ENCODE assay signal across 13 cellular contexts in the genomic region with DNA sequence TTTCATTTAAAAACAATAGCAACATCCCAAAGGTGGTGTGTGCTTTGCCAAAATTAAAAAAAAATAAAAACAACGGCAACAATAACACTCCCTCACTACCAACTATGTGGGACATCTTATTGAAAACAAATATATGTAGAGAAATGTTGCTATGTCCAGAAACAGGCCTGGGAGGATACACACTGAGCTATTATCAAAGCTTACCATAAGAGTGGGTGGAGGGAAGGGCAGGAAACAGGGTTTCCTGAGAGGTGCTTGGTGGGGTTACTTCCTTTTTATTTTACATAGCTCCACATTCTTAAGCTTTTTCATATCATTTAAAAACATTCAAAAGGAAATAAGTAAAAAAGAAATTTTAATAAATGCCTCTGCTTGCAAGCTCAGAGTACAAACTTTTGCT.
A peak's percentile ranks its signal among the peaks of the same experiment; 100 is the strongest.
DNase-seq lines count a peak whose midpoint lies in the region; ATAC-seq and TF ChIP-seq lines count a peak whose summit lies in the region.
"Had no signal": no experiment of that assay in that cellular context is flagged by ENCODE, and none has a peak within 500 bp of the region (broad histone marks: within the 10 kb centered on the region; RNA-seq: fewer than 3 reads in every experiment).

No MANE protein-coding gene starts in this region.

- H3K9me3 Mint-ChIP-seq in CD8-positive, alpha-beta T cell = no peaks in the 10 kb centered on the region
- no peaks in the 10 kb centered on the region for H3K9me3 Mint-ChIP-seq in activated T-helper 1 cell treated with anti-CD3 and anti-CD28 coated beads, Interleukin-12 subunit alpha, Interleukin-12 subunit beta, Interleukin-2, Interleukin-4 antibody, amounts not matched to agents 30 ng/mL and 10 ng/mL and 1 ng/mL, durations not matched to agents 14 hours and 24 hours and 36 hours
- no peaks in the 10 kb centered on the region for H3K9me3 Mint-ChIP-seq in HFFc6

- peaks cover 15% of the 10 kb centered on the region for H3K4me1 Mint-ChIP-seq in CD8-positive, alpha-beta T cell (ENCODE audit: low read depth)
- peaks cover 9% of the 10 kb centered on the region for H3K4me1 Mint-ChIP-seq in activated T-helper 1 cell treated with anti-CD3 and anti-CD28 coated beads, Interleukin-12 subunit alpha, Interleukin-12 subunit beta, Interleukin-2, Interleukin-4 antibody, amounts not matched to agents 30 ng/mL and 10 ng/mL and 1 ng/mL, durations not matched to agents 14 hours and 24 hours and 36 hours (ENCODE audit: low read depth)
- H3K4me1 Mint-ChIP-seq in HFFc6 (ENCODE audit: low read depth) = no peaks in the 10 kb centered on the region

- intact Hi-C loops in CD8-positive, alpha-beta T cell (cut with DNase I, micrococcal nuclease) = no loop called here
- intact Hi-C loops in activated T-helper 1 cell treated with anti-CD3 and anti-CD28 coated beads, Interleukin-12 subunit alpha, Interleukin-12 subunit beta, Interleukin-2, Interleukin-4 antibody, amounts not matched to agents 30 ng/mL and 10 ng/mL and 1 ng/mL, durations not matched to agents 14 hours and 24 hours and 36 hours (cut with micrococcal nuclease) = loop anchor here (5.0 kb wide), 1 partner anchor 42 kb away; no protein-coding TSS in a partner anchor
- intact Hi-C loops in left lung (cut with DNase I) = no loop called here

- peaks cover 27% of the 10 kb centered on the region for H3K36me3 Mint-ChIP-seq in CD8-positive, alpha-beta T cell
- peaks cover 37% of the 10 kb centered on the region for H3K36me3 Mint-ChIP-seq in activated T-helper 1 cell treated with anti-CD3 and anti-CD28 coated beads, Interleukin-12 subunit alpha, Interleukin-12 subunit beta, Interleukin-2, Interleukin-4 antibody, amounts not matched to agents 30 ng/mL and 10 ng/mL and 1 ng/mL, durations not matched to agents 14 hours and 24 hours and 36 hours (ENCODE audit: low read depth)
- no peaks in the 10 kb centered on the region for H3K36me3 Mint-ChIP-seq in HFFc6 (ENCODE audit: low read depth)

- no peak for DNase-seq in CD8-positive, alpha-beta T cell
- DNase-seq in KG1 (lab: John Stamatoyannopoulos, UW) (peak; percentile 21), left lung (no peak), iPS-NIHi7 (ENCODE audit: extremely low spot score) (no peak), NCI-H2029 (lab: John Stamatoyannopoulos, UW) (no peak), HFFc6 (no peak), NCI-H1105 treated with DMSO at 0.1 percent for 48 hours (lab: John Stamatoyannopoulos, UW) (no peak)
- no peak for DNase-seq in activated T-helper 1 cell treated with anti-CD3 and anti-CD28 coated beads, Interleukin-12 subunit alpha, Interleukin-12 subunit beta, Interleukin-2, Interleukin-4 antibody, amounts not matched to agents 30 ng/mL and 10 ng/mL and 1 ng/mL, durations not matched to agents 14 hours and 24 hours and 36 hours (ENCODE audit: low spot score)
- DNase-seq: activated naive CD4-positive, alpha-beta T cell treated with anti-CD3 and anti-CD28 coated beads, Interleukin-2, amount 50 U/mL, for 16 hours; cortex of kidney; MG63; NCI-H510A treated with DMSO at 0.1 percent for 48 hours; SIG-M5 had no signal

- POLR2A ChIA-PET in CD8-positive, alpha-beta T cell (lab: Charles Lee) = interaction anchor here (1.2 kb wide), 1 partner anchor 15 kb away, joined by 3 read pairs; no protein-coding TSS in a partner anchor

- no peaks in the 10 kb centered on the region for H3K27me3 Mint-ChIP-seq in CD8-positive, alpha-beta T cell (ENCODE audit: low read depth)
- H3K27me3 Mint-ChIP-seq in activated T-helper 1 cell treated with anti-CD3 and anti-CD28 coated beads, Interleukin-12 subunit alpha, Interleukin-12 subunit beta, Interleukin-2, Interleukin-4 antibody, amounts not matched to agents 30 ng/mL and 10 ng/mL and 1 ng/mL, durations not matched to agents 14 hours and 24 hours and 36 hours (ENCODE audit: insufficient read depth) = no peaks in the 10 kb centered on the region
- H3K27me3 Mint-ChIP-seq in HFFc6 (ENCODE audit: insufficient read depth) = no peaks in the 10 kb centered on the region; the same call in 1 of the 2 replicates

- TF ChIP-seq CTCF in CD8-positive, alpha-beta T cell (IDR thresholded peaks at IDR 0.05) = no peak
- no peak for TF ChIP-seq CTCF in left lung (IDR thresholded peaks at IDR 0.05)
- no peak for TF ChIP-seq CTCF in HFFc6 (IDR thresholded peaks at IDR 0.05)

- no peak overlapping the region for H3K27ac ChIP-seq in CD8-positive, alpha-beta T cell (ENCODE audit: low read depth, low read length)
- H3K27ac ChIP-seq in left lung = peak overlapping the region; percentile 13 to 63

- H3K4me1 ChIP-seq in CD8-positive, alpha-beta T cell (ENCODE audit: insufficient read depth, low read length) = peaks cover 19% of the 10 kb centered on the region
- peaks cover 0 to 46% of the 10 kb centered on the region in 2 donors for H3K4me1 ChIP-seq in left lung

- H3K4me3 ChIP-seq in CD8-positive, alpha-beta T cell (ENCODE audit: low read depth, low read length) = no peak overlapping the region
- H3K4me3 ChIP-seq in left lung = no peak overlapping the region
- H3K4me3 ChIP-seq: MG63 had no signal

- H3K27me3 ChIP-seq in CD8-positive, alpha-beta T cell (ENCODE audit: insufficient read depth, low read length) = no peaks in the 10 kb centered on the region
- H3K27me3 ChIP-seq in left lung = no peaks in the 10 kb centered on the region
- H3K27me3 ChIP-seq: MG63 had no signal

- peak; percentile 46 for ATAC-seq in CD8-positive, alpha-beta T cell
- ATAC-seq in left lung = peak; percentile 28

- peak overlapping the region; percentile 61 for H3K4me3 Mint-ChIP-seq in CD8-positive, alpha-beta T cell
- H3K4me3 Mint-ChIP-seq in activated T-helper 1 cell treated with anti-CD3 and anti-CD28 coated beads, Interleukin-12 subunit alpha, Interleukin-12 subunit beta, Interleukin-2, Interleukin-4 antibody, amounts not matched to agents 30 ng/mL and 10 ng/mL and 1 ng/mL, durations not matched to agents 14 hours and 24 hours and 36 hours = no peak overlapping the region
- H3K4me3 Mint-ChIP-seq in HFFc6 = no peak overlapping the region

- no peaks in the 10 kb centered on the region for H3K9me3 ChIP-seq in CD8-positive, alpha-beta T cell (ENCODE audit: low read length)
- no peaks in the 10 kb centered on the region for H3K9me3 ChIP-seq in left lung
- H3K9me3 ChIP-seq: MG63 had no signal

- H3K27ac Mint-ChIP-seq in CD8-positive, alpha-beta T cell = peak overlapping the region; percentile 37
- H3K27ac Mint-ChIP-seq in activated T-helper 1 cell treated with anti-CD3 and anti-CD28 coated beads, Interleukin-12 subunit alpha, Interleukin-12 subunit beta, Interleukin-2, Interleukin-4 antibody, amounts not matched to agents 30 ng/mL and 10 ng/mL and 1 ng/mL, durations not matched to agents 14 hours and 24 hours and 36 hours = peak overlapping the region; percentile 67
- no peak overlapping the region for H3K27ac Mint-ChIP-seq in HFFc6

- no peaks in the 10 kb centered on the region for H3K36me3 ChIP-seq in CD8-positive, alpha-beta T cell (ENCODE audit: insufficient read depth, low read length)
- peaks cover 0 to 79% of the 10 kb centered on the region in 2 donors for H3K36me3 ChIP-seq in left lung
- H3K36me3 ChIP-seq: MG63 had no signal

- CTCF ChIA-PET in CD8-positive, alpha-beta T cell (lab: Charles Lee) = interaction anchor here (0.7 to 1.8 kb wide), 5 partner anchors 10 to 59 kb away, joined by 3 to 8 read pairs (median 4); no protein-coding TSS in a partner anchor
